22 cellular contexts compared by ENCODE assay signal in the genomic region with DNA sequence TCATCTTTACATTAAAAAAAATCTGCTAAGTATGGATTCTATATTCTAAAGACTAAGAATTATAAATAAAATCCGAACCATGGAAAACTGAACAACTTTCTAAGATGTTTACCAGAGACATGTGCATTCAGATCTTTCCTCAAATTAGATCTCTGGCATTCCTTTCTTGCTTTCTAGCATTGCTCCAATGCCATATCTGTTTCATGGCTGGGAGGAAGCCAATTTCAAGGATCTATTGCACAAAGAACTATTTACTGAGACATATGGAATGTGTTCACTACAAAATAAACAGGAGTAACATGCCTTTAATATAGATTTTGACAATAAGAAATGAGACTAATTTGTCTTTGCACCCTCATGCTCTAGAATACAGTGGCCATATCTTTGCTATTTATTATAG. TPM values are rescaled to one million over a fixed set of nuclear protein-coding genes. Genes with fewer than 3 reads are reported as not detected.
"Had no signal": no experiment of that assay in that cellular context is flagged by ENCODE, and none has a peak within 500 bp of the region (broad histone marks: within the 10 kb centered on the region; RNA-seq: fewer than 3 reads in every experiment).

No MANE protein-coding gene starts in this region.

- H3K4me3 ChIP-seq: coronary artery, esophagus muscularis mucosa, hepatocyte, neural progenitor cell, ovary, right atrium auricular region, smooth muscle cell, testis, tibial nerve, upper lobe of right lung, vagina had no signal

- ATAC-seq: natural killer cell, upper lobe of right lung had no signal

- H3K27ac ChIP-seq: coronary artery, epithelial cell of prostate, esophagus muscularis mucosa, hepatocyte, neural progenitor cell, ovary, right atrium auricular region, testis, tibial nerve, upper lobe of right lung, vagina had no signal

- H3K4me2 ChIP-seq: hepatocyte, neural progenitor cell, smooth muscle cell had no signal

- H3K4me1 ChIP-seq: esophagus muscularis mucosa, neural progenitor cell, right atrium auricular region, testis, tibial nerve, upper lobe of right lung, vagina had no signal

- FAIRE-seq: islet of Langerhans had no signal

- H2AFZ ChIP-seq: hepatocyte, neural progenitor cell had no signal

- H3K79me2 ChIP-seq: hepatocyte had no signal

- H3K27me3 ChIP-seq: esophagus muscularis mucosa, hepatocyte, neural progenitor cell, ovary, right atrium auricular region, testis, tibial nerve, upper lobe of right lung, vagina had no signal

- H3K9ac ChIP-seq: neural progenitor cell had no signal

- H3K9me3 ChIP-seq: esophagus muscularis mucosa, ovary, right atrium auricular region, testis, upper lobe of right lung, vagina had no signal

- DNase-seq: effector memory CD4-positive, alpha-beta T cell; foreskin melanocyte; head of caudate nucleus; kidney glomerular epithelial cell; mammary epithelial cell; natural killer cell; nucleus accumbens; ovary; stimulated activated CD4-positive, alpha-beta T cell treated with anti-CD3 and anti-CD28 coated beads, Interleukin-2, amount 100 ng/mL, for 48 hours; stimulated activated naive CD4-positive, alpha-beta T cell treated with Interleukin-2 at 50 U/mL for 16 hours; testis; upper lobe of right lung had no signal

- H3K36me3 ChIP-seq: esophagus muscularis mucosa, neural progenitor cell, ovary, right atrium auricular region, tibial nerve, upper lobe of right lung, vagina had no signal

RNA-seq across cellular contexts. Expression of gene NANOGP8, which starts 45.1 kb away (rescaled TPM):
- total RNA-seq: hepatocyte, mammary epithelial cell, natural killer cell, smooth muscle cell, upper lobe of right lung, vagina had no signal
- polyA plus RNA-seq: mammary epithelial cell, smooth muscle cell had no signal
